Comparison of ENCODE assay signal across 9 cellular contexts in the genomic region with DNA sequence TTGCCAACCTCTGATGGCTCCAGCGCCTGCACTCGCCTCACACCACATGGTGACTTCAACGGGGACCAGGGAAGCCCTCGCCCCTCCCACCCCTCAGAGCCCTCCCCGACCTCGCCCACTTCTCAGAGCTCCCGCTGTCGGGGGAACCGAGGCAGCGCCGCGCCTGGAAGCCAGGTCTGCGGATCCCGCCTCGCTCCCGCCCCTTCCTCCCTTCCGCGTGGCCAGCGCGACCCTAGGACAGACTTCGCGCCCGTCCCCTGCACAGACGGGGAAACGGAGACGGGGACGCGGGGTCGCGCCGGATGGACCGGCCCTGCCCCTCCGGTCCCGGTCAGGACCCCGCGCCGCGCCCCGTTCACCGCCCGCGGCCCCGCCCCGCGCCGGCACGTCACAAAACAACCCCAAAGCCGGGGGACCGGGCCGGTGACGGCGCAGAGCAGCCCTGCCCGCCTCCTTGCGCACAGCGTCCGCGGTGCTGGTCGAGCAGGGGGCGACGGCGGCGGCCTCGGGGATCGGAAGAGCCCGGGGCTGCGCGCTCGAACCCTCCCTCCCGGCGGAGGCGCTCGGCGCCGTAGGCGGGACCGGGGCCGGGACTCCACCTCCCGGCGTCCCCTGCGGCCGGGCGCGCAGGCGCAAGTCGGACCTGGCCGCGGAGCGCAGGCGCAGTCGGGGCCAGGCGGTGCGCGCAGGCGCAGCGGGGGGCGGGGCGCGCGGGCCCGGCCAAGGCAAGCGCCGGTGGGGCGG. TPM values are rescaled to one million over a fixed set of nuclear protein-coding genes. Genes with fewer than 3 reads are reported as not detected.
DNase-seq lines count a peak whose midpoint lies in the region; ATAC-seq and TF ChIP-seq lines count a peak whose summit lies in the region.
"Had no signal": no experiment of that assay in that cellular context is flagged by ENCODE, and none has a peak within 500 bp of the region (broad histone marks: within the 10 kb centered on the region; RNA-seq: fewer than 3 reads in every experiment).

No MANE protein-coding gene starts in this region.

- peak; percentile 79 to 98 (median 92) for DNase-seq in CD4-positive, alpha-beta memory T cell
- DNase-seq in HK-2 (ENCODE audit: unreplicated experiment): peak; percentile 87
- peak; percentile 82 for DNase-seq in NT2/D1 (ENCODE audit: low read depth, low spot score)
- DNase-seq in activated T-cell treated with anti-CD3 and anti-CD28 coated beads for 1 hour (ENCODE audit: low read depth): peak; percentile 86
- peak; percentile 82 for DNase-seq in epithelial cell of esophagus (ENCODE audit: low read depth)
- DNase-seq in mucosa of descending colon: peak; percentile 82 to 94 (median 89)
- peak; percentile 47 to 78 for DNase-seq in stimulated activated CD8-positive, alpha-beta memory T cell treated with anti-CD3 and anti-CD28 coated beads, Interleukin-4, amount 100 ng/mL, for 1 hour (ENCODE audit: low read depth in 2 of 2, low spot score in 1 of 2)

- ATAC-seq in GM19452 (IDR thresholded peaks at IDR 0.05; ENCODE audit: unreplicated experiment) (peak; percentile 72), mucosa of descending colon (peak; percentile 88)

- H3K4me3 ChIP-seq in CD4-positive, alpha-beta memory T cell (ENCODE audit: low read length in 2 of 2): peak overlapping the region in 1 of 2 donors; percentile 61
- peak overlapping the region; percentile 91 for H3K4me3 ChIP-seq in NT2/D1 (ENCODE audit: insufficient read length, low read depth)
- peak overlapping the region; percentile 64 for H3K4me3 ChIP-seq in epithelial cell of esophagus (ENCODE audit: low read length)
- peak overlapping the region; percentile 71 for H3K4me3 ChIP-seq in mucosa of descending colon

- no peaks in the 10 kb centered on the region for H3K27me3 ChIP-seq in CD4-positive, alpha-beta memory T cell (ENCODE audit: insufficient read depth, low read length)
- H3K27me3 ChIP-seq in NT2/D1 (ENCODE audit: insufficient read depth, insufficient read length): no peaks in the 10 kb centered on the region

- peaks cover 9% of the 10 kb centered on the region for H3K36me3 ChIP-seq in CD4-positive, alpha-beta memory T cell (ENCODE audit: insufficient read depth, low read length)
- H3K36me3 ChIP-seq in NT2/D1 (ENCODE audit: insufficient read depth, insufficient read length, low read length) (peaks cover 28% of the 10 kb centered on the region), mucosa of descending colon (ENCODE audit: low read depth) (no peaks in the 10 kb centered on the region)

- H3K27ac ChIP-seq in CD4-positive, alpha-beta memory T cell (ENCODE audit: low read depth, low read length): peak overlapping the region; percentile 81

- POLR2A ChIA-PET in CD4-positive, alpha-beta memory T cell (lab: Charles Lee; ENCODE audit: partially characterized antibody): interaction anchor here (0.9 to 6.5 kb wide), 15 partner anchors 8 to 150 kb away, joined by 3 to 111 read pairs (median 5); partner anchors contain the start of genes BSG, GZMM, RNF126 and TPGS1

- H3K9me3 Mint-ChIP-seq in CD4-positive, alpha-beta memory T cell: no peaks in the 10 kb centered on the region

- peaks cover 6 to 24% (median 10%) of the 10 kb centered on the region in 4 donors for H3K4me1 Mint-ChIP-seq in CD4-positive, alpha-beta memory T cell

- H3K4me3 Mint-ChIP-seq in CD4-positive, alpha-beta memory T cell: peak overlapping the region; percentile 79 to 87 (median 84)

- H3K36me3 Mint-ChIP-seq in CD4-positive, alpha-beta memory T cell: peaks cover 0 to 4% of the 10 kb centered on the region in 2 donors

- H3K9ac ChIP-seq in NT2/D1 (ENCODE audit: insufficient read length, low read depth): peak overlapping the region; percentile 92

- H3K9me3 ChIP-seq in CD4-positive, alpha-beta memory T cell (ENCODE audit: control insufficient read depth in 1 of 2, low read length in 2 of 2): no peaks in the 10 kb centered on the region
- H3K9me3 ChIP-seq in NT2/D1 (ENCODE audit: insufficient read depth, low read length): no peaks in the 10 kb centered on the region
- no peaks in the 10 kb centered on the region for H3K9me3 ChIP-seq in mucosa of descending colon

- CTCF ChIA-PET in CD4-positive, alpha-beta memory T cell (lab: Charles Lee; ENCODE audit: partially characterized antibody): interaction anchor here (1.0 to 5.7 kb wide), 6 partner anchors 10 to 40 kb away, joined by 4 to 48 read pairs (median 7); partner anchors contain the start of gene TPGS1

- H3K27me3 Mint-ChIP-seq in CD4-positive, alpha-beta memory T cell: peaks cover 0 to 3% of the 10 kb centered on the region in 2 donors

- H3K27ac Mint-ChIP-seq in CD4-positive, alpha-beta memory T cell: peak overlapping the region; percentile 58 to 93 (median 88)

- peaks cover 27% of the 10 kb centered on the region for H3K4me1 ChIP-seq in CD4-positive, alpha-beta memory T cell (ENCODE audit: insufficient read depth, low read length)
- H3K4me1 ChIP-seq in NT2/D1 (ENCODE audit: insufficient read depth, insufficient read length) (peaks cover 30% of the 10 kb centered on the region), mucosa of descending colon (ENCODE audit: low read depth) (peaks cover 21% of the 10 kb centered on the region)

- TF ChIP-seq CTCF in epithelial cell of esophagus (IDR thresholded peaks at IDR 0.05; ENCODE audit: insufficient read depth, low read depth, low read length, missing control alignments) (no peak), mucosa of descending colon (IDR thresholded peaks at IDR 0.05) (no peak)

- intact Hi-C loops in CD4-positive, alpha-beta memory T cell (cut with micrococcal nuclease): loop anchor here (1.0 to 5.0 kb wide), 4 partner anchors 12 to 81 kb away; partner anchors contain the start of genes BSG and TPGS1
- intact Hi-C loops in mucosa of descending colon (cut with DNase I, micrococcal nuclease): no loop called here

RNA-seq across cellular contexts. Expression of gene CDC34, which starts 0.4 kb away (rescaled TPM):
- total RNA-seq in CD4-positive, alpha-beta memory T cell: 10 to 100 TPM; 44.4 to 46.6 TPM
- polyA plus RNA-seq in CD4-positive, alpha-beta memory T cell: 10 to 100 TPM; 26.7 to 44.0 TPM
- total RNA-seq in mucosa of descending colon: 10 to 100 TPM; 64.6 to 78.0 (median 71.2) TPM

RNA-seq across cellular contexts. Expression of gene GZMM, which starts 12.7 kb away (rescaled TPM):
- 10 to 100 TPM; 25.5 to 28.7 TPM for total RNA-seq in CD4-positive, alpha-beta memory T cell
- polyA plus RNA-seq in CD4-positive, alpha-beta memory T cell: 100 to 1,000 TPM in 1 of 2 donors, 10 to 100 TPM in 1; 82.1 to 122 TPM
- total RNA-seq in mucosa of descending colon: 1 to 10 TPM in 2 of 3 donors, under 1 TPM in 1; 0.76 to 1.4 (median 1.4) TPM
- total RNA-seq: glomerular endothelial cell had no signal

RNA-seq across cellular contexts. Expression of gene TPGS1, which starts 23.9 kb away (rescaled TPM):
- total RNA-seq in CD4-positive, alpha-beta memory T cell: 10 to 100 TPM; 31.8 to 32.0 TPM
- 10 to 100 TPM; 22.2 to 37.6 TPM for polyA plus RNA-seq in CD4-positive, alpha-beta memory T cell
- 10 to 100 TPM; 15.5 to 20.6 (median 16.0) TPM for total RNA-seq in mucosa of descending colon

RNA-seq across cellular contexts. Expression of gene MADCAM1, which starts 34.9 kb away (rescaled TPM):
- total RNA-seq in CD4-positive, alpha-beta memory T cell: 1 to 10 TPM; 1.5 to 1.9 TPM
- polyA plus RNA-seq in CD4-positive, alpha-beta memory T cell: under 1 TPM; 0.11 to 0.24 TPM
- 1 to 10 TPM; 2.3 to 4.3 (median 4.1) TPM for total RNA-seq in mucosa of descending colon

RNA-seq across cellular contexts. Expression of gene BSG, which starts 41.2 kb away (rescaled TPM):
- 100 to 1,000 TPM; 150 to 151 TPM for total RNA-seq in CD4-positive, alpha-beta memory T cell
- polyA plus RNA-seq in CD4-positive, alpha-beta memory T cell: 100 to 1,000 TPM; 332 to 346 TPM
- 1,000 to 10,000 TPM in 1 of 3 donors, 100 to 1,000 TPM in 2; 695 to 1,536 (median 896) TPM for total RNA-seq in mucosa of descending colon

Comparison
In these comparisons a context has a peak if more than half of its experiments do, and no peak if none do; other contexts are left out.
1. RNA of gene GZMM, which starts 12.7 kb away (total RNA-seq): 25.5 to 28.7 TPM in CD4-positive, alpha-beta memory T cell; 0.76 to 1.4 TPM in mucosa of descending colon; every median in the first group is over 10 times any median in the second.
2. Peak in every context shown above with its lines, with median percentiles within 50 percentile points of each other: DNase-seq.